In the genomic region with DNA sequence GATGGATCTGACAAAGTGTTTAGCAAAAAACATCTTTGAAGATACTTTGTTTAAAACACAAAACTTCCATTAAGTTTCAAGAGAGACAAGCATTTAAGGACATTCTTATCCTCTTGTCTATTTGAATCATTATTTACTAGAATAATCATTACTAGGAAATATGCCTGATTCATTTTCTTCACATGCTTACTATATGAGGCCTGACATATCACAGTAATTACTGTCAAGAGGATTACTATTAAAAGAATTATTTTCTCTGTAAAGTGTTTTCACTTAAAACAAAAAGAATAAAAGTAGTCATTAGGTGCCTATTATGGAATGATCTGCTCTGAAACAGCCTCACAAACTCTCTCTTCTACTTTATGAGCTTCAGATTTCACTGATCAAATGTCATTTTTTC, we compare ENCODE assay signal across 28 cellular contexts.
"Had no signal": no experiment of that assay in that cellular context is flagged by ENCODE, and none has a peak within 500 bp of the region (broad histone marks: within the 10 kb centered on the region; RNA-seq: fewer than 3 reads in every experiment).

No MANE protein-coding gene starts in this region.

- H3K27me3 Mint-ChIP-seq: dendritic cell treated with granulocyte-macrophage colony-stimulating factor and Interleukin-4, amounts not matched to agents 40 ng/mL and 50 ng/mL, for 4 days; effector memory CD8-positive, alpha-beta T cell had no signal

- H3K4me3 ChIP-seq: colonic mucosa, coronary artery, dorsolateral prefrontal cortex, esophagus muscularis mucosa, esophagus squamous epithelium, gastrocnemius medialis, gastroesophageal sphincter, heart left ventricle, heart right ventricle had no signal

- H3K4me1 ChIP-seq: colonic mucosa, esophagus muscularis mucosa, gastrocnemius medialis, gastroesophageal sphincter, heart left ventricle, heart right ventricle had no signal

- ATAC-seq: effector memory CD8-positive, alpha-beta T cell; esophagus mucosa; foreskin keratinocyte; gastrocnemius medialis; gastroesophageal sphincter; heart left ventricle; heart right ventricle had no signal

- H3K9me3 Mint-ChIP-seq: dendritic cell treated with granulocyte-macrophage colony-stimulating factor and Interleukin-4, amounts not matched to agents 40 ng/mL and 50 ng/mL, for 4 days; endodermal cell had no signal

- H3K36me3 ChIP-seq: colonic mucosa, esophagus muscularis mucosa, esophagus squamous epithelium, gastrocnemius medialis, gastroesophageal sphincter, heart left ventricle, heart right ventricle had no signal

- H3K27me3 ChIP-seq: colonic mucosa, dorsolateral prefrontal cortex, esophagus muscularis mucosa, esophagus squamous epithelium, foreskin keratinocyte, gastrocnemius medialis, gastroesophageal sphincter, heart left ventricle, heart right ventricle had no signal

- H3K9me3 ChIP-seq: colonic mucosa, esophagus muscularis mucosa, esophagus squamous epithelium, gastrocnemius medialis, gastroesophageal sphincter, heart left ventricle, heart right ventricle had no signal

- H3K27ac ChIP-seq: colonic mucosa, coronary artery, dorsolateral prefrontal cortex, epithelial cell of prostate, esophagus muscularis mucosa, esophagus squamous epithelium, foreskin keratinocyte, gastrocnemius medialis, gastroesophageal sphincter, heart left ventricle, heart right ventricle had no signal

- FAIRE-seq: colon, endometrium, endothelial cell of umbilical vein, frontal cortex had no signal

- H3K4me1 Mint-ChIP-seq: endodermal cell had no signal

- H3K4me3 Mint-ChIP-seq: dendritic cell treated with granulocyte-macrophage colony-stimulating factor and Interleukin-4, amounts not matched to agents 40 ng/mL and 50 ng/mL, for 4 days; effector memory CD8-positive, alpha-beta T cell; endodermal cell had no signal

- DNase-seq: colonic mucosa; cortex of kidney; dermis blood vessel endothelial cell; dorsolateral prefrontal cortex; effector CD4-positive, alpha-beta T cell; effector CD8-positive, alpha-beta T cell; effector memory CD8-positive, alpha-beta T cell; endodermal cell; erythroblast; esophagus squamous epithelium; foreskin fibroblast; foreskin keratinocyte; foreskin melanocyte; gastrocnemius medialis; glutamatergic neuron; head of caudate nucleus; heart left ventricle; heart right ventricle had no signal

- H3K27ac Mint-ChIP-seq: dendritic cell treated with granulocyte-macrophage colony-stimulating factor and Interleukin-4, amounts not matched to agents 40 ng/mL and 50 ng/mL, for 4 days; effector memory CD8-positive, alpha-beta T cell; endodermal cell had no signal
